1 cellular context compared by ENCODE assay signal in genomic region chr16:27366687-27367462, GRCh38.
TF ChIP-seq lines count a peak whose summit lies in the region.

No MANE protein-coding gene starts in this region.

TF ChIP-seq in HepG2, 621 proteins besides CTCF, POLR2A, EP300 and RAD21:
- peak; percentile 32 for TF ChIP-seq HNRNPK (IDR thresholded peaks at IDR 0.05; ENCODE audit: low read depth, low read length, poor library complexity, severe bottlenecking)
- TF ChIP-seq ZNF710 (CRISPR knock-in tag; IDR thresholded peaks at IDR 0.05; ENCODE audit: borderline replicate concordance) = no peak
- TF ChIP-seq PRDM15 (CRISPR knock-in tag; IDR thresholded peaks at IDR 0.05) = peak; percentile 66
- TF ChIP-seq ZNF549 (CRISPR knock-in tag; IDR thresholded peaks at IDR 0.05) = no peak
- TF ChIP-seq ZMYM2 (CRISPR knock-in tag; IDR thresholded peaks at IDR 0.05) = no peak
- no peak for TF ChIP-seq THYN1 (CRISPR knock-in tag; IDR thresholded peaks at IDR 0.05; ENCODE audit: borderline replicate concordance, low read depth)
- TF ChIP-seq ZNF512 (CRISPR knock-in tag; IDR thresholded peaks at IDR 0.05) = no peak
- TF ChIP-seq HNF1A (IDR thresholded peaks at IDR 0.05; ENCODE audit: low read depth) = no peak
- no peak for TF ChIP-seq HNF1A (CRISPR knock-in tag; IDR thresholded peaks at IDR 0.05; ENCODE audit: borderline replicate concordance)
- TF ChIP-seq ZFP62 (CRISPR knock-in tag; IDR thresholded peaks at IDR 0.05) = no peak
- TF ChIP-seq TFDP1 (CRISPR knock-in tag; IDR thresholded peaks at IDR 0.05; ENCODE audit: borderline replicate concordance) = no peak
- no peak for TF ChIP-seq MTF2 (CRISPR knock-in tag; IDR thresholded peaks at IDR 0.05; ENCODE audit: borderline replicate concordance)
- TF ChIP-seq RELA (CRISPR knock-in tag; IDR thresholded peaks at IDR 0.05) = no peak
- no peak for TF ChIP-seq ONECUT2 (CRISPR knock-in tag; IDR thresholded peaks at IDR 0.05)
- TF ChIP-seq CSRNP2 (CRISPR knock-in tag; conservative IDR thresholded peaks at IDR 0.05; ENCODE audit: low read depth) = no peak
- no peak for TF ChIP-seq HDAC1 (CRISPR knock-in tag; IDR thresholded peaks at IDR 0.05)
- no peak for TF ChIP-seq TGIF2 (CRISPR knock-in tag; IDR thresholded peaks at IDR 0.05)
- TF ChIP-seq ZNF282 (IDR thresholded peaks at IDR 0.05; ENCODE audit: partially characterized antibody) = no peak
- TF ChIP-seq ZNF768 (CRISPR knock-in tag; IDR thresholded peaks at IDR 0.05) = peak; percentile 50; the same call in 1 of the 2 replicates
- TF ChIP-seq CENPX (CRISPR knock-in tag; IDR thresholded peaks at IDR 0.05) = no peak
- TF ChIP-seq SP140L (CRISPR knock-in tag; IDR thresholded peaks at IDR 0.05; ENCODE audit: borderline replicate concordance) = no peak
- no peak for TF ChIP-seq NFIB (CRISPR knock-in tag; IDR thresholded peaks at IDR 0.05; ENCODE audit: borderline replicate concordance)
- no peak for TF ChIP-seq DRAP1 (CRISPR knock-in tag; IDR thresholded peaks at IDR 0.05)
- no peak for TF ChIP-seq GATAD1 (CRISPR knock-in tag; IDR thresholded peaks at IDR 0.05)
- no peak for TF ChIP-seq MAZ (IDR thresholded peaks at IDR 0.05; ENCODE audit: borderline replicate concordance, low read depth, low read length)
- no peak for TF ChIP-seq MAZ (CRISPR knock-in tag; IDR thresholded peaks at IDR 0.05; ENCODE audit: low read depth)
TF ChIP-seq in HepG2: peak in this region for 3.
